Comparison of ENCODE assay signal across 4 cellular contexts in the genomic region with DNA sequence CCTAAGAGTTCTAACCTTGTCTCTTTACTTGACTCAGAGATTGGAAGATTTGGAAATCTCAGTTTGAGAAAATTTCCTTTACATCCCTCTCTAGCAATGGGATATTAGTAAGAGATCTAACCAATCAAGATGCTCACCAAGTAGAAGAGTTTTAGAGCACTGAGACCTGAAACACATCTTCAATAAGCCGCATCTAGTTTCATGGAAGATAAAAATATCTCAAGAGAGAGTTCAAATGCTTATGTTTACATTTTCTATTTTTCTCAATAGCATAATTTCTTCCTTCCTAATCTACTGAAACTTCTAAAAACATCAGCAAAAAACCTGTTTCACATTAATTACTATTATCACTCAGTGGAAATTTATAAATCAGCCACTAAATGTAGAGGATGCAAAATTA.
"Had no signal": no experiment of that assay in that cellular context is flagged by ENCODE, and none has a peak within 500 bp of the region (broad histone marks: within the 10 kb centered on the region; RNA-seq: fewer than 3 reads in every experiment).

No MANE protein-coding gene starts in this region.

- H3K9me3 Mint-ChIP-seq: GM23338 had no signal

- H2AFZ ChIP-seq: GM23338 had no signal

- DNase-seq: H9, HCEC 1CT, IMR-90 had no signal

- H3K4me2 ChIP-seq: GM23338 had no signal

- ATAC-seq: GM23338 had no signal

- H3K4me3 ChIP-seq: GM23338 had no signal

- H3K27ac Mint-ChIP-seq: GM23338, H9 had no signal

- H3K4me3 Mint-ChIP-seq: GM23338, H9 had no signal
